Comparison of ENCODE assay signal across 8 cellular contexts in genomic region chr16:24253192-24253591, GRCh38.
DNase-seq lines count a peak whose midpoint lies in the region; ATAC-seq lines count a peak whose summit lies in the region.

No MANE protein-coding gene starts in this region.

- DNase-seq in GM03348 (ENCODE audit: low spot score) (peak; percentile 60), KBM-7 (peak; percentile 62), SK-N-MC (ENCODE audit: low read depth, low spot score) (peak; percentile 39), astrocyte of the hippocampus (ENCODE audit: low read depth, low spot score) (peak; percentile 62), inferior parietal cortex (ENCODE audit: extremely low spot score) (peak; percentile 83)
- DNase-seq in stimulated activated CD4-positive, alpha-beta T cell treated with anti-CD3 and anti-CD28 coated beads, Interleukin-4, amount 100 ng/mL, for 24 hours = peak; percentile 40

- no peaks in the 10 kb centered on the region for H3K9me3 ChIP-seq in SK-N-MC (ENCODE audit: low read depth, low read length)

- no peak overlapping the region for H3K27ac ChIP-seq in SK-N-MC

- ATAC-seq in GM18517 (IDR thresholded peaks at IDR 0.05; ENCODE audit: unreplicated experiment) (no peak), HG03280 (IDR thresholded peaks at IDR 0.05; ENCODE audit: unreplicated experiment) (no peak)

- H3K4me3 ChIP-seq in SK-N-MC = no peak overlapping the region

- H3K9ac ChIP-seq in SK-N-MC (ENCODE audit: insufficient read length) = no peak overlapping the region

- in situ Hi-C loops in KBM-7 (cut with MboI; ENCODE audit: low pct_unique_long_range_greater_than_20kb, low sequenced_read_pairs) = no loop called here

- H3K36me3 ChIP-seq in SK-N-MC (ENCODE audit: insufficient read depth, low read length) = no peaks in the 10 kb centered on the region
